In the genomic region with DNA sequence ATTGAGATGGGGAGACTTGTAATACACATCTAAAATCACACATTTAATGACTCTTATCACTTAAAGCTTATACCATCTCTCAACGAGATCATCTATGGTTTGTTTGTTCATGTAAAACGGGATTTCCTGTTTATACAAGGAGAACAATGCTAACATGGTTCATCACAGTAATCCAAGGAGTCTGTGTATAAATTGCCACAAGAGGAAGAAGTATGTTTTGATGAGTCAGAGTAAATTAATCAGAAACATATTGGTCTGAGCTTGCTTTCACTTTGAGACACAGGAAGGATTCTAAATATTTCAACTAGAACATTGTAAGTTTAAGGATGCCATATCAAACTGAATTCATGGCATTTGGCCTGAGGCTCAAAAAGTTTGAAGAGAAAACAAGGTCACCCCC, we compare ENCODE assay signal across 14 cellular contexts.
A peak's percentile ranks its signal among the peaks of the same experiment; 100 is the strongest.
DNase-seq lines count a peak whose midpoint lies in the region; ATAC-seq and TF ChIP-seq lines count a peak whose summit lies in the region.
"Had no signal": no experiment of that assay in that cellular context is flagged by ENCODE, and none has a peak within 500 bp of the region (broad histone marks: within the 10 kb centered on the region; RNA-seq: fewer than 3 reads in every experiment).

No MANE protein-coding gene starts in this region.

- no peaks in the 10 kb centered on the region for H3K9me3 Mint-ChIP-seq in glutamatergic neuron (ENCODE audit: unreplicated experiment)

- H3K27ac Mint-ChIP-seq in glutamatergic neuron (ENCODE audit: unreplicated experiment) = no peak overlapping the region
- H3K27ac Mint-ChIP-seq: immature natural killer cell; naive thymus-derived CD4-positive, alpha-beta T cell had no signal

- peak; percentile 33 for DNase-seq in Caki2 (ENCODE audit: low read depth)
- peak; percentile 42 for DNase-seq in LNCaP clone FGC (ENCODE audit: low read depth)
- peak; percentile 15 for DNase-seq in astrocyte of the hippocampus (ENCODE audit: low read depth, low spot score)
- DNase-seq in iris pigment epithelial cell (ENCODE audit: low read depth) = peak; percentile 70
- DNase-seq in glutamatergic neuron = no peak
- no peak for DNase-seq in COR-L47 (lab: John Stamatoyannopoulos, UW)
- no peak for DNase-seq in stimulated activated CD8-positive, alpha-beta memory T cell treated with anti-CD3 and anti-CD28 coated beads, Interleukin-4, amount 100 ng/mL, for 48 hours
- DNase-seq: amygdala; immature natural killer cell; naive thymus-derived CD4-positive, alpha-beta T cell; NCI-H1930; Peyer's patch had no signal

- H3K36me3 Mint-ChIP-seq in glutamatergic neuron (ENCODE audit: unreplicated experiment) = no peaks in the 10 kb centered on the region
- H3K36me3 Mint-ChIP-seq: immature natural killer cell; naive thymus-derived CD4-positive, alpha-beta T cell had no signal

- no peak overlapping the region for H3K4me3 Mint-ChIP-seq in glutamatergic neuron (ENCODE audit: unreplicated experiment)
- H3K4me3 Mint-ChIP-seq: immature natural killer cell; naive thymus-derived CD4-positive, alpha-beta T cell had no signal

- in situ Hi-C loops in Caki2 (cut with HindIII; ENCODE audit: low pct_unique_long_range_greater_than_20kb, low sequenced_read_pairs) = no loop called here

- no peak overlapping the region for H3K4me3 ChIP-seq in LNCaP clone FGC (ENCODE audit: low read depth, low read length)
- H3K4me3 ChIP-seq: Peyer's patch, skin epidermis had no signal

- ATAC-seq in GM21360 (IDR thresholded peaks at IDR 0.05; ENCODE audit: unreplicated experiment) = no peak
- ATAC-seq: naive thymus-derived CD4-positive, alpha-beta T cell had no signal

- TF ChIP-seq CTCF in LNCaP clone FGC (IDR thresholded peaks at IDR 0.05; ENCODE audit: control insufficient read depth, extremely low read depth, insufficient read depth) (no peak), glutamatergic neuron (IDR thresholded peaks at IDR 0.05; ENCODE audit: partially characterized antibody, unreplicated experiment) (no peak)

- no peaks in the 10 kb centered on the region for H3K4me1 Mint-ChIP-seq in glutamatergic neuron (ENCODE audit: low read depth, unreplicated experiment)
- H3K4me1 Mint-ChIP-seq: immature natural killer cell; naive thymus-derived CD4-positive, alpha-beta T cell had no signal

- peaks cover 3% of the 10 kb centered on the region for H3K27me3 Mint-ChIP-seq in glutamatergic neuron (ENCODE audit: unreplicated experiment)
- H3K27me3 Mint-ChIP-seq: naive thymus-derived CD4-positive, alpha-beta T cell had no signal

Comparison
In these comparisons a context has a peak if more than half of its experiments do, and no peak if none do; other contexts are left out.
1. DNase-seq: peak in Caki2 (single experiment), LNCaP clone FGC (single experiment), astrocyte of the hippocampus (single experiment) and iris pigment epithelial cell (single experiment); none in glutamatergic neuron (single experiment), COR-L47 (single experiment) and stimulated activated CD8-positive, alpha-beta memory T cell treated with anti-CD3 and anti-CD28 coated beads, Interleukin-4, amount 100 ng/mL, for 48 hours (single experiment).